ENCODE assay signal across 14 cellular contexts in the genomic region with DNA sequence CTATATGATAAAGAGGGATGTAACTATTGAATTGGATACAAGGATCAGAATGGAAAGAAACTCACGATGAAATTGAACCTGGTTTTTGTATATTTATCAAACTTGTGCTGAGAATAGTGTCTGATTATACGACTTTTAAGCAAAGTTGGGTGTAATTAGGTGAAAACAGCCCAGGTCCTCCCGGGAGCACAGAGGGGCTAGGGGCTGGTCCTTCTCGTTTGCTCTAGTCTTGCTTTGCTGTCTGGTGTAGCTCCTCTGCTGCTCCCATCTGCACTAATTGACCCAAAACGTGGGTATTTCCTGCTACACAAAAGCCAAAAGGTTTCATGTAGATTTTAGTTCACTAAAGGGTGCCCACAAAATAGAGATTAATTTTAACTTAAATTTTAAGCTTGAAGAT. TPM values are rescaled to one million over a fixed set of nuclear protein-coding genes. Genes with fewer than 3 reads are reported as not detected.
DNase-seq lines count a peak whose midpoint lies in the region; ATAC-seq and TF ChIP-seq lines count a peak whose summit lies in the region.
"Had no signal": no experiment of that assay in that cellular context is flagged by ENCODE, and none has a peak within 500 bp of the region (broad histone marks: within the 10 kb centered on the region; RNA-seq: fewer than 3 reads in every experiment).

No MANE protein-coding gene starts in this region.

- H3K36me3 Mint-ChIP-seq in Caco-2 (ENCODE audit: insufficient read depth, unreplicated experiment) (peaks cover 6% of the 10 kb centered on the region), endodermal cell (ENCODE audit: low read depth) (peaks cover 77% of the 10 kb centered on the region), osteocyte (ENCODE audit: unreplicated experiment) (peaks cover 25% of the 10 kb centered on the region)
- peaks cover 73% of the 10 kb centered on the region for H3K36me3 Mint-ChIP-seq in activated CD8-positive, alpha-beta T cell treated with anti-CD3 and anti-CD28 coated beads, Interleukin-2, amount 10 ng/mL, durations not matched to agents 7 days and 5 days (ENCODE audit: low read depth)

- CTCF ChIA-PET in Caco-2 (lab: Charles Lee) (no interaction called here), PC-3 (lab: Charles Lee) (interaction anchor here (0.7 kb wide), 1 partner anchor 16 kb away, joined by 4 read pairs; no protein-coding TSS in a partner anchor)
- CTCF ChIA-PET in activated CD8-positive, alpha-beta T cell treated with anti-CD3 and anti-CD28 coated beads, Interleukin-2, amount 10 ng/mL, durations not matched to agents 7 days and 5 days (lab: Charles Lee): no interaction called here

- intact Hi-C loops in Caco-2 (cut with micrococcal nuclease; ENCODE audit: unreplicated experiment) (no loop called here), PC-3 (cut with micrococcal nuclease) (loop anchor here (1.0 kb wide), 1 partner anchor 25 kb away; no protein-coding TSS in a partner anchor)

- H3K27ac Mint-ChIP-seq in Caco-2 (ENCODE audit: unreplicated experiment) (no peak overlapping the region), endodermal cell (no peak overlapping the region), osteocyte (ENCODE audit: unreplicated experiment) (peak overlapping the region; percentile 84)
- H3K27ac Mint-ChIP-seq in activated CD8-positive, alpha-beta T cell treated with anti-CD3 and anti-CD28 coated beads, Interleukin-2, amount 10 ng/mL, durations not matched to agents 7 days and 5 days: no peak overlapping the region
- H3K27ac Mint-ChIP-seq: CD8-positive, alpha-beta T cell had no signal

- H3K27me3 Mint-ChIP-seq in Caco-2 (ENCODE audit: insufficient read depth, unreplicated experiment) (no peaks in the 10 kb centered on the region), endodermal cell (ENCODE audit: insufficient read depth) (no peaks in the 10 kb centered on the region), osteocyte (ENCODE audit: unreplicated experiment) (no peaks in the 10 kb centered on the region)
- H3K27me3 Mint-ChIP-seq in activated CD8-positive, alpha-beta T cell treated with anti-CD3 and anti-CD28 coated beads, Interleukin-2, amount 10 ng/mL, durations not matched to agents 7 days and 5 days (ENCODE audit: low read depth): no peaks in the 10 kb centered on the region

- TF ChIP-seq CTCF in Caco-2 (IDR thresholded peaks at IDR 0.05; ENCODE audit: insufficient read depth in 1 of 2, low read depth in 1 of 2, low read length in 1 of 2, severe bottlenecking in 1 of 2, unreplicated experiment in 1 of 2): no peak
- TF ChIP-seq CTCF in PC-3 (conservative IDR thresholded peaks at IDR 0.05; ENCODE audit: low read depth, low read length): no peak
- no peak for TF ChIP-seq CTCF in endodermal cell (conservative IDR thresholded peaks at IDR 0.05)
- TF ChIP-seq CTCF in osteocyte (IDR thresholded peaks at IDR 0.05): no peak

- H3K36me3 ChIP-seq in Caco-2 (ENCODE audit: control insufficient read depth, insufficient read depth, low read length): no peaks in the 10 kb centered on the region; the same call in 1 of the 2 replicates
- H3K36me3 ChIP-seq in PC-3 (ENCODE audit: low read depth, low read length): peaks cover 46% of the 10 kb centered on the region
- H3K36me3 ChIP-seq in endodermal cell (ENCODE audit: control insufficient read depth, insufficient read depth, low read length): peaks cover 58% of the 10 kb centered on the region

- no peak overlapping the region for H2AFZ ChIP-seq in PC-3 (ENCODE audit: low read length)

- 93 to 95% methylated on average over 2 to 5 of the region's 5 CpGs for WGBS in endodermal cell (ENCODE audit: insufficient coverage in 1 of 2, insufficient read length in 1 of 2), 2 experiments

- H3K4me3 Mint-ChIP-seq in Caco-2 (ENCODE audit: unreplicated experiment) (no peak overlapping the region), endodermal cell (no peak overlapping the region), osteocyte (ENCODE audit: unreplicated experiment) (no peak overlapping the region)
- no peak overlapping the region for H3K4me3 Mint-ChIP-seq in activated CD8-positive, alpha-beta T cell treated with anti-CD3 and anti-CD28 coated beads, Interleukin-2, amount 10 ng/mL, durations not matched to agents 7 days and 5 days
- H3K4me3 Mint-ChIP-seq: CD8-positive, alpha-beta T cell had no signal

- H3F3A ChIP-seq in PC-3 (ENCODE audit: low read length, unreplicated experiment): peaks cover 10% of the 10 kb centered on the region

- no peaks in the 10 kb centered on the region for H3K9me2 ChIP-seq in PC-3 (replicated peaks; ENCODE audit: low read length)

- H3K9me3 Mint-ChIP-seq in Caco-2 (ENCODE audit: unreplicated experiment) (no peaks in the 10 kb centered on the region), endodermal cell (peaks cover 6% of the 10 kb centered on the region), osteocyte (ENCODE audit: unreplicated experiment) (no peaks in the 10 kb centered on the region)
- H3K9me3 Mint-ChIP-seq in activated CD8-positive, alpha-beta T cell treated with anti-CD3 and anti-CD28 coated beads, Interleukin-2, amount 10 ng/mL, durations not matched to agents 7 days and 5 days (ENCODE audit: insufficient read depth): no peaks in the 10 kb centered on the region
- H3K9me3 Mint-ChIP-seq: CD8-positive, alpha-beta T cell had no signal

- H3K9me3 ChIP-seq in Caco-2 (peaks cover 2% of the 10 kb centered on the region), PC-3 (ENCODE audit: low read length) (no peaks in the 10 kb centered on the region), endodermal cell (ENCODE audit: control insufficient read depth, low read length) (peaks cover 8% of the 10 kb centered on the region)
- H3K9me3 ChIP-seq: MG63 had no signal

- H3K4me2 ChIP-seq in PC-3 (ENCODE audit: low read length): peak overlapping the region; percentile 46
- H3K4me2 ChIP-seq: KMS-11 had no signal

- H3K4me1 ChIP-seq in Caco-2: no peaks in the 10 kb centered on the region
- H3K4me1 ChIP-seq in PC-3 (ENCODE audit: insufficient read depth, low read length): peaks cover 55% of the 10 kb centered on the region
- H3K4me1 ChIP-seq in endodermal cell (ENCODE audit: control insufficient read depth, insufficient read depth, low read length): peaks cover 5% of the 10 kb centered on the region

- no peaks in the 10 kb centered on the region for H4K20me1 ChIP-seq in PC-3 (ENCODE audit: low read length)

- H3K9ac ChIP-seq in PC-3 (ENCODE audit: low read length): peak overlapping the region; percentile 65
- H3K9ac ChIP-seq in endodermal cell (ENCODE audit: extremely low read depth, low read length, poor library complexity, severe bottlenecking): no peak overlapping the region
- H3K9ac ChIP-seq: KMS-11 had no signal

- no peaks in the 10 kb centered on the region for H3K4me1 Mint-ChIP-seq in Caco-2 (ENCODE audit: low read depth, unreplicated experiment)
- peaks cover 11% of the 10 kb centered on the region for H3K4me1 Mint-ChIP-seq in endodermal cell
- peaks cover 55% of the 10 kb centered on the region for H3K4me1 Mint-ChIP-seq in osteocyte (ENCODE audit: unreplicated experiment)
- H3K4me1 Mint-ChIP-seq in activated CD8-positive, alpha-beta T cell treated with anti-CD3 and anti-CD28 coated beads, Interleukin-2, amount 10 ng/mL, durations not matched to agents 7 days and 5 days (ENCODE audit: low read depth): no peaks in the 10 kb centered on the region

- H3K79me2 ChIP-seq in PC-3 (ENCODE audit: low read length): peaks cover 7% of the 10 kb centered on the region; the same call in 1 of the 2 replicates

- no peaks in the 10 kb centered on the region for H3K27me3 ChIP-seq in Caco-2 (replicated peaks; ENCODE audit: control insufficient read depth, insufficient read depth, low read length)
- no peaks in the 10 kb centered on the region for H3K27me3 ChIP-seq in PC-3 (ENCODE audit: low read length)
- no peaks in the 10 kb centered on the region for H3K27me3 ChIP-seq in endodermal cell (ENCODE audit: control insufficient read depth, insufficient read depth, low read length, poor library complexity, severe bottlenecking)
- H3K27me3 ChIP-seq: MG63 had no signal

- POLR2A ChIA-PET in Caco-2 (lab: Charles Lee) (no interaction called here), PC-3 (lab: Charles Lee; ENCODE audit: unreplicated experiment) (no interaction called here)
- POLR2A ChIA-PET in activated CD8-positive, alpha-beta T cell treated with anti-CD3 and anti-CD28 coated beads, Interleukin-2, amount 10 ng/mL, durations not matched to agents 7 days and 5 days (lab: Charles Lee): no interaction called here

- no peak overlapping the region for H3K4me3 ChIP-seq in Caco-2 (ENCODE audit: low read depth, low read length)
- no peak overlapping the region for H3K4me3 ChIP-seq in PC-3 (ENCODE audit: low read length)
- H3K4me3 ChIP-seq in endodermal cell (ENCODE audit: low read length): no peak overlapping the region
- H3K4me3 ChIP-seq: MG63 had no signal

- BruUV-seq in Caco-2 (replicated peaks; lab: Mats Ljungman, UMichigan) (TSS peak; percentile 52), PC-3 (replicated peaks; lab: Mats Ljungman, UMichigan) (no TSS peak)

- H3K27ac ChIP-seq in PC-3 (ENCODE audit: low read length): peak overlapping the region; percentile 99
- no peak overlapping the region for H3K27ac ChIP-seq in endodermal cell (ENCODE audit: low read depth, low read length)
- H3K27ac ChIP-seq: KMS-11 had no signal

- DNase-seq in Caco-2 (no peak), PC-3 (no peak), endodermal cell (peak; percentile 12), osteocyte (ENCODE audit: extremely low spot score, unreplicated experiment) (no peak)
- no peak for DNase-seq in activated CD8-positive, alpha-beta T cell treated with anti-CD3 and anti-CD28 coated beads, Interleukin-2, amount 10 ng/mL, durations not matched to agents 7 days and 5 days
- DNase-seq in activated CD4-positive, CD25-positive, alpha-beta regulatory T cell (lab: John Stamatoyannopoulos, UW): no peak
- DNase-seq: CD8-positive, alpha-beta T cell; NCI-H1092 treated with DMSO at 0.1 percent for 48 hours; NCI-H1694; NCI-H69 had no signal

- no peak for ATAC-seq in PC-3
- ATAC-seq in activated CD8-positive, alpha-beta T cell treated with anti-CD3 and anti-CD28 coated beads, Interleukin-2, amount 10 ng/mL, durations not matched to agents 7 days and 5 days: no peak
- no peak for ATAC-seq in GM21723 (IDR thresholded peaks at IDR 0.05; ENCODE audit: unreplicated experiment)
- ATAC-seq: CD8-positive, alpha-beta T cell; Right ventricle myocardium inferior had no signal

RNA-seq across cellular contexts. Expression of a gene that starts 58.7 kb away (rescaled TPM):
- 19.9 and 22.6 TPM in 2 replicates for total RNA-seq in Caco-2 (2022)
- total RNA-seq in PC-3 (2014; rRNA removed): 43.8 and 55.2 TPM in 2 replicates
- 10 to 100 TPM; 21.5 to 31.5 TPM for total RNA-seq in endodermal cell
- polyA plus RNA-seq in endodermal cell (2013, experiment 1 of 2): 40.0 TPM
- 31.2 TPM for polyA plus RNA-seq in endodermal cell (2013, experiment 2 of 2)
- total RNA-seq in osteocyte: 13.8 and 14.1 TPM in 2 replicates
- 10 to 100 TPM; 42.6 to 44.7 TPM for total RNA-seq in activated CD8-positive, alpha-beta T cell treated with anti-CD3 and anti-CD28 coated beads, Interleukin-2, amount 10 ng/mL, durations not matched to agents 7 days and 5 days
